ENCODE assay signal across 8 cellular contexts in genomic region chr1:22710688-22711024, GRCh38. TPM values are rescaled to one million over a fixed set of nuclear protein-coding genes. Genes with fewer than 3 reads are reported as not detected.
A peak's percentile ranks its signal among the peaks of the same experiment; 100 is the strongest.
DNase-seq lines count a peak whose midpoint lies in the region; ATAC-seq, FAIRE-seq and TF ChIP-seq lines count a peak whose summit lies in the region.

EPHB2 (plus strand) TSS chr1:22710839; CDS start chr1:22710983, 144 bp downstream.

- peak within 1 kb of the TSS; percentile 86 for H3K4me2 ChIP-seq in endothelial cell of umbilical vein (ENCODE audit: insufficient read depth, low read length)

- no peaks in the 10 kb centered on the region for H3K36me3 ChIP-seq in CD8-positive, alpha-beta T cell (ENCODE audit: insufficient read depth, low read length)
- peaks cover 0 to 2% of the 10 kb centered on the region in 2 experiments for H3K36me3 ChIP-seq in endothelial cell of umbilical vein (ENCODE audit: control insufficient read depth in 2 of 2, extremely low read depth in 1 of 2, insufficient read depth in 2 of 2, low read length in 2 of 2)
- H3K36me3 ChIP-seq in muscle layer of duodenum (ENCODE audit: control insufficient read depth in 1 of 2, insufficient read depth in 2 of 2, low read length in 2 of 2), result no peaks in the 10 kb centered on the region
- H3K36me3 ChIP-seq in upper lobe of right lung, result no peaks in the 10 kb centered on the region

- DNase-seq in CD8-positive, alpha-beta T cell, result no peak
- DNase-seq in HPDE6-E6E7 (ENCODE audit: extremely low spot score) (peak; percentile 57), UCSD-AML1 (lab: John Stamatoyannopoulos, UW; ENCODE audit: unreplicated experiment) (peak; percentile 55), endothelial cell of umbilical vein (ENCODE audit: low read depth, low spot score) (no peak), upper lobe of right lung (peak; percentile 76)

- peaks cover 44% of the 10 kb centered on the region for H3K79me2 ChIP-seq in endothelial cell of umbilical vein (ENCODE audit: control insufficient read depth, insufficient read depth, low read length)

- dilution Hi-C loops in endothelial cell of umbilical vein (cut with MboI; ENCODE audit: extremely low pct_ligation_motif_present, low sequenced_read_pairs), result no loop called here

- peak within 1 kb of the TSS; percentile 73 for H3K4me3 Mint-ChIP-seq in CD8-positive, alpha-beta T cell

- H2AFZ ChIP-seq in endothelial cell of umbilical vein (ENCODE audit: low read depth, low read length), result peak within 1 kb of the TSS; percentile 57

- H3K9me3 Mint-ChIP-seq in CD8-positive, alpha-beta T cell, result no peaks in the 10 kb centered on the region

- CTCF ChIA-PET in CD8-positive, alpha-beta T cell (lab: Charles Lee), result no interaction called here
- CTCF ChIA-PET in endothelial cell of umbilical vein (lab: Charles Lee), result no interaction called here

- no TSS peak for BruUV-seq in endothelial cell of umbilical vein (replicated peaks; lab: Mats Ljungman, UMichigan)

- POLR2A ChIA-PET in CD8-positive, alpha-beta T cell (lab: Charles Lee), result no interaction called here
- POLR2A ChIA-PET in endothelial cell of umbilical vein (lab: Charles Lee), result no interaction called here

- H3K9me3 ChIP-seq in CD8-positive, alpha-beta T cell (ENCODE audit: low read length), result no peaks in the 10 kb centered on the region
- H3K9me3 ChIP-seq in endothelial cell of umbilical vein (replicated peaks; ENCODE audit: control insufficient read depth, insufficient read depth, low read length) (no peaks in the 10 kb centered on the region), muscle layer of duodenum (ENCODE audit: control insufficient read depth in 1 of 2, low read length in 2 of 2) (no peaks in the 10 kb centered on the region), upper lobe of right lung (no peaks in the 10 kb centered on the region)

- peak; percentile 54 for ATAC-seq in CD8-positive, alpha-beta T cell
- ATAC-seq in upper lobe of right lung, result peak; percentile 63
- no peak for ATAC-seq in GM18868 (IDR thresholded peaks at IDR 0.05; ENCODE audit: unreplicated experiment)
- ATAC-seq in GM18519 (IDR thresholded peaks at IDR 0.05; ENCODE audit: low FRiP score, unreplicated experiment), result no peak

- H3K27me3 Mint-ChIP-seq in CD8-positive, alpha-beta T cell (ENCODE audit: low read depth), result peaks cover 61% of the 10 kb centered on the region

- no peaks in the 10 kb centered on the region for H3K9me1 ChIP-seq in endothelial cell of umbilical vein (replicated peaks; ENCODE audit: control insufficient read depth, extremely low read depth, insufficient read depth, low read length)

- H4K20me1 ChIP-seq in endothelial cell of umbilical vein (replicated peaks; ENCODE audit: control insufficient read depth, extremely low read depth, insufficient read depth, low read length), result no peaks in the 10 kb centered on the region

- peaks cover 6% of the 10 kb centered on the region for H3K4me1 Mint-ChIP-seq in CD8-positive, alpha-beta T cell (ENCODE audit: low read depth)

- no peak within 1 kb of the TSS for H3K27ac Mint-ChIP-seq in CD8-positive, alpha-beta T cell

- no peaks in the 10 kb centered on the region for H3K4me1 ChIP-seq in CD8-positive, alpha-beta T cell (ENCODE audit: insufficient read depth, low read length)
- H3K4me1 ChIP-seq in endothelial cell of umbilical vein (ENCODE audit: control insufficient read depth, extremely low read depth, insufficient read depth, low read length), result peaks cover 20% of the 10 kb centered on the region
- peaks cover 0 to 22% of the 10 kb centered on the region in 2 donors for H3K4me1 ChIP-seq in muscle layer of duodenum (ENCODE audit: control insufficient read depth in 1 of 2, insufficient read depth in 2 of 2, low read length in 2 of 2)
- H3K4me1 ChIP-seq in upper lobe of right lung, result peaks cover 13% of the 10 kb centered on the region

- FAIRE-seq in endothelial cell of umbilical vein (lab: Jason Lieb, UNC), result no peak

- H3K4me3 ChIP-seq in CD8-positive, alpha-beta T cell (ENCODE audit: low read depth, low read length), result no peak within 1 kb of the TSS
- H3K4me3 ChIP-seq in endothelial cell of umbilical vein (replicated peaks in 1 of 3; ENCODE audit: insufficient read depth in 1 of 3, low read depth in 1 of 3, low read length in 3 of 3), result peak within 1 kb of the TSS; percentile 50 to 81 (median 76)
- peak within 1 kb of the TSS; percentile 63 to 69 for H3K4me3 ChIP-seq in muscle layer of duodenum (ENCODE audit: low read depth in 1 of 2, low read length in 2 of 2)
- H3K4me3 ChIP-seq in upper lobe of right lung, result peak within 1 kb of the TSS; percentile 43

- H3K27me3 ChIP-seq in CD8-positive, alpha-beta T cell (ENCODE audit: insufficient read depth, low read length), result peaks cover 13% of the 10 kb centered on the region
- H3K27me3 ChIP-seq in endothelial cell of umbilical vein (ENCODE audit: control insufficient read depth in 2 of 2, insufficient read depth in 2 of 2, low read length in 2 of 2), result no peaks in the 10 kb centered on the region
- peaks cover 7% of the 10 kb centered on the region for H3K27me3 ChIP-seq in muscle layer of duodenum (ENCODE audit: low read depth, low read length)
- peaks cover 19% of the 10 kb centered on the region for H3K27me3 ChIP-seq in upper lobe of right lung

- peak; percentile 71 for TF ChIP-seq POLR2A in endothelial cell of umbilical vein (IDR thresholded peaks at IDR 0.05; ENCODE audit: low read depth, low read length)

- no peaks in the 10 kb centered on the region for H3K36me3 Mint-ChIP-seq in CD8-positive, alpha-beta T cell

- no peak for TF ChIP-seq CTCF in CD8-positive, alpha-beta T cell (IDR thresholded peaks at IDR 0.05)
- TF ChIP-seq CTCF in endothelial cell of umbilical vein (IDR thresholded peaks at IDR 0.05; ENCODE audit: extremely low read depth in 1 of 2, insufficient read depth in 1 of 2, low read depth in 1 of 2, low read length in 2 of 2), result no peak
- no peak for TF ChIP-seq CTCF in upper lobe of right lung (IDR thresholded peaks at IDR 0.05)

- H3K9ac ChIP-seq in endothelial cell of umbilical vein (replicated peaks; ENCODE audit: extremely low read depth, insufficient read depth, low read length), result peak within 1 kb of the TSS; percentile 41

- H3K27ac ChIP-seq in CD8-positive, alpha-beta T cell (ENCODE audit: low read depth, low read length), result no peak within 1 kb of the TSS
- H3K27ac ChIP-seq in endothelial cell of umbilical vein (ENCODE audit: insufficient read depth, low read depth, low read length), result peak within 1 kb of the TSS; percentile 61
- H3K27ac ChIP-seq in muscle layer of duodenum (ENCODE audit: low read length), result no peak within 1 kb of the TSS
- no peak within 1 kb of the TSS for H3K27ac ChIP-seq in upper lobe of right lung

- intact Hi-C loops in CD8-positive, alpha-beta T cell (cut with DNase I, micrococcal nuclease), result no loop called here
- intact Hi-C loops in endothelial cell of umbilical vein (cut with micrococcal nuclease), result loop anchor here (2.0 kb wide), 1 partner anchor 36 kb away; no protein-coding TSS in a partner anchor
- intact Hi-C loops in upper lobe of right lung (cut with DNase I), result no loop called here

TF ChIP-seq in endothelial cell of umbilical vein, 7 proteins besides CTCF, POLR2A, EP300 and RAD21:
- TF ChIP-seq POLR2AphosphoS5 (IDR thresholded peaks at IDR 0.05; ENCODE audit: insufficient read depth, low read depth, low read length) (peak; percentile 79), EZH2 (IDR thresholded peaks at IDR 0.05; ENCODE audit: borderline replicate concordance, low read depth, low read length, severe bottlenecking) (no peak), JUN (IDR thresholded peaks at IDR 0.05; ENCODE audit: borderline replicate concordance, insufficient read depth, insufficient read length, low read depth) (no peak), MAX (IDR thresholded peaks at IDR 0.05; ENCODE audit: insufficient read depth, insufficient read length) (no peak), GATA2 (IDR thresholded peaks at IDR 0.05; ENCODE audit: insufficient read depth, insufficient read length, low read depth, low read length) (no peak), MYC (IDR thresholded peaks at IDR 0.05; ENCODE audit: low read depth, low read length) (no peak), FOS (IDR thresholded peaks at IDR 0.05; ENCODE audit: borderline replicate concordance, insufficient read depth, low read length) (no peak)

RNA-seq across cellular contexts. Expression of gene EPHB2, which starts in this region (rescaled TPM):
- not detected for total RNA-seq in CD8-positive, alpha-beta T cell
- total RNA-seq in endothelial cell of umbilical vein, result 69.1 and 69.5 TPM in 2 replicates
- 46.0 and 50.8 TPM in 2 replicates for polyA plus RNA-seq in endothelial cell of umbilical vein
- polyA plus RNA-seq in endothelial cell of umbilical vein (2011; cell fraction: cytosol; rRNA removed), result 38.3 and 38.5 TPM in 2 replicates
- polyA plus RNA-seq in endothelial cell of umbilical vein (2011; cell fraction: nucleus; rRNA removed), result 26.6 and 28.8 TPM in 2 replicates
- 72.1 and 77.1 TPM in 2 replicates for polyA plus RNA-seq in endothelial cell of umbilical vein (2012)
- polyA minus RNA-seq in endothelial cell of umbilical vein, result 78.6 and 80.2 TPM in 2 replicates
- 3.1 TPM for polyA minus RNA-seq in endothelial cell of umbilical vein (2011; cell fraction: cytosol; rRNA and poly(A)+ RNA removed)
- 33.2 and 36.8 TPM in 2 replicates for polyA minus RNA-seq in endothelial cell of umbilical vein (2011; cell fraction: nucleus; rRNA and poly(A)+ RNA removed)
- total RNA-seq in upper lobe of right lung, result 6.0 TPM

Comparison
In these comparisons a context has a peak if more than half of its experiments do, and no peak if none do; other contexts are left out.
1. Peak in ATAC-seq in CD8-positive, alpha-beta T cell; RNA of the gene not detected or under 1 TPM.
2. DNase-seq: peak in HPDE6-E6E7 (single experiment), UCSD-AML1 (single experiment) and upper lobe of right lung (single experiment); none in CD8-positive, alpha-beta T cell (0 of 7) and endothelial cell of umbilical vein (single experiment).